ENCODE assay signal across 1 cellular context in the genomic region with DNA sequence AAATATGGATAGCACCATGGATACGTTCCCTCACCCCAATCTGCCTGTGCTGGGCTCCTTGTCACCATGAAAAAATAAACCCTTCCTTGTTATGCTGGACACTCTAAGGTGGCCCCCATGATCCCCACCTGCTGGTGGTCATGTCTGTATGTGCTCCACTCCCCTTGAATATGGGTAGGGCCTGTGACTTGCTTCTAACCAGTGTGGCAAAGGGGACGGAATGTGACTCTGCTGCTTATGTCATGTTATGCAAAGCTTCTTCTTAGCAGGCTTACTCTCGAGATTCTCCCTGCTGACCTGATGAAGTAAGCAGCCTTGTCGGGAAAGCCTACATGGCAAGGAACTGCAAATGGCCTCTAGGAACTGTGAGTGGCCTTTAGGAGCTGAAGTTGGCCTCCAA.
TF ChIP-seq lines count a peak whose summit lies in the region.

No MANE protein-coding gene starts in this region.

TF ChIP-seq in GM12891, 5 proteins besides CTCF, POLR2A, EP300 and RAD21:
- TF ChIP-seq POLR2AphosphoS5 (IDR thresholded peaks at IDR 0.05; ENCODE audit: low read depth, low read length) (no peak), SPI1 (IDR thresholded peaks at IDR 0.05; ENCODE audit: low read depth, low read length) (no peak), TAF1 (IDR thresholded peaks at IDR 0.05; ENCODE audit: low read depth, low read length) (no peak), PAX5 (IDR thresholded peaks at IDR 0.05; ENCODE audit: insufficient read depth, low read length, severe bottlenecking) (no peak), POU2F2 (IDR thresholded peaks at IDR 0.05; ENCODE audit: low read depth, low read length) (no peak)
